9 cellular contexts compared by ENCODE assay signal in the genomic region with DNA sequence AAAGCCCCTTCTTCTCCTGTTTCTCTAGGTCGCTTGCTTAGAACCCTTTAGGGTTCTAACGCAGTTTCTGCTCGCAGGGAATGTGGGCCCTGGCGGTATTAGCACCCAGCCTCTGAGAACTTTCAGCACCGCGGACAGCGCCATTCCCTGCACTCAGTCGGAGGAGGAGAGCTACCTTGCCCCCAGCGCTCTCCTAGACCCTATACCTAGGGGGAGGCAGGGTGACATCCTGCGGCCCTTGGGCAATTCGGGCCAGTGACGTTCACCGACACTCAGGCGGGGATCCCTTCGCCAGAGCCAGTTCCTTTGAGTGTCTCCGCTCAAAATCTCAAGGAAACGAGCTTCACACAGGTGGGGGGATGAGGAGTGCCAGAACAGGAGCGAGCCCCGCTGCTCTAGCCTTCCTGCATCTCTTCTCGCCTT. TPM values are rescaled to one million over a fixed set of nuclear protein-coding genes. Genes with fewer than 3 reads are reported as not detected.
DNase-seq lines count a peak whose midpoint lies in the region; ATAC-seq lines count a peak whose summit lies in the region.
"Had no signal": no experiment of that assay in that cellular context is flagged by ENCODE, and none has a peak within 500 bp of the region (broad histone marks: within the 10 kb centered on the region; RNA-seq: fewer than 3 reads in every experiment).

No MANE protein-coding gene starts in this region.

- H3K9me3 Mint-ChIP-seq in T-helper 2 cell treated with Interferon-gamma antibody and Interleukin-4, amounts not matched to agents 5 μg/mL and 100 μg/mL, for 36 hours = no peaks in the 10 kb centered on the region

- no peaks in the 10 kb centered on the region for H3K36me3 Mint-ChIP-seq in T-helper 2 cell treated with Interferon-gamma antibody and Interleukin-4, amounts not matched to agents 5 μg/mL and 100 μg/mL, for 36 hours (ENCODE audit: low read depth)

- DNase-seq in CD1c-positive myeloid dendritic cell (ENCODE audit: extremely low spot score) (peak; percentile 26), caudate nucleus (lab: John Stamatoyannopoulos, UW) (peak in 58 of 61 donors; percentile 2 to 63 (median 32)), iris pigment epithelial cell (ENCODE audit: low read depth) (peak; percentile 63), mesenteric fat pad (ENCODE audit: low spot score) (no peak)
- peak; percentile 31 for DNase-seq in T-helper 2 cell treated with Interferon-gamma antibody and Interleukin-4, amounts not matched to agents 5 μg/mL and 100 μg/mL, for 36 hours (ENCODE audit: low spot score)
- DNase-seq in stimulated activated CD4-positive, alpha-beta T cell treated with anti-CD3 and anti-CD28 coated beads, Interleukin-2, amount 100 ng/mL, for 4 hours (ENCODE audit: low read depth) = peak; percentile 7
- DNase-seq: naive B cell had no signal

- H3K4me3 Mint-ChIP-seq in T-helper 2 cell treated with Interferon-gamma antibody and Interleukin-4, amounts not matched to agents 5 μg/mL and 100 μg/mL, for 36 hours = no peak overlapping the region
- H3K4me3 Mint-ChIP-seq: naive B cell had no signal

- H3K27me3 Mint-ChIP-seq in T-helper 2 cell treated with Interferon-gamma antibody and Interleukin-4, amounts not matched to agents 5 μg/mL and 100 μg/mL, for 36 hours (ENCODE audit: low read depth) = peaks cover 46% of the 10 kb centered on the region

- no peak overlapping the region for H3K27ac Mint-ChIP-seq in T-helper 2 cell treated with Interferon-gamma antibody and Interleukin-4, amounts not matched to agents 5 μg/mL and 100 μg/mL, for 36 hours
- H3K27ac Mint-ChIP-seq: naive B cell had no signal

- peak; percentile 59 for ATAC-seq in HG03280 (IDR thresholded peaks at IDR 0.05; ENCODE audit: unreplicated experiment)
- ATAC-seq in GM18868 (IDR thresholded peaks at IDR 0.05; ENCODE audit: unreplicated experiment) = no peak

- no peaks in the 10 kb centered on the region for H3K4me1 Mint-ChIP-seq in T-helper 2 cell treated with Interferon-gamma antibody and Interleukin-4, amounts not matched to agents 5 μg/mL and 100 μg/mL, for 36 hours (ENCODE audit: low read depth)

- H3K27ac ChIP-seq in caudate nucleus (ENCODE audit: low read depth, low read length) = peak overlapping the region; percentile 33

RNA-seq across cellular contexts. Expression of a gene that starts 1.3 kb away (rescaled TPM):
- total RNA-seq in mesenteric fat pad = not detected
